ENCODE assay signal across 8 cellular contexts in genomic region chr11:96168623-96169022, GRCh38.
DNase-seq lines count a peak whose midpoint lies in the region; ATAC-seq and TF ChIP-seq lines count a peak whose summit lies in the region.

No MANE protein-coding gene starts in this region.

- intact Hi-C loops in activated CD4-positive, alpha-beta T cell treated with anti-CD3 and anti-CD28 coated beads, Interleukin-2, amount 10 ng/mL, durations not matched to agents 24 days and 14 days (cut with micrococcal nuclease) = loop anchor here (2.0 kb wide), 2 partner anchors 20 to 30 kb away; no protein-coding TSS in a partner anchor

- peak overlapping the region; percentile 81 for H3K27ac Mint-ChIP-seq in activated CD4-positive, alpha-beta T cell treated with anti-CD3 and anti-CD28 coated beads, Interleukin-2, amount 10 ng/mL, durations not matched to agents 24 days and 14 days
- no peak overlapping the region for H3K27ac Mint-ChIP-seq in activated CD4-positive, alpha-beta T cell treated with anti-CD3 and anti-CD28 coated beads, Interleukin-2, amount 10 ng/mL, durations not matched to agents 7 days and 5 days

- no peak for TF ChIP-seq CTCF in thoracic aorta (IDR thresholded peaks at IDR 0.05)

- H3K27me3 ChIP-seq in thoracic aorta (replicated peaks; ENCODE audit: insufficient read depth) = no peaks in the 10 kb centered on the region

- peaks cover 11% of the 10 kb centered on the region for H3K36me3 Mint-ChIP-seq in activated CD4-positive, alpha-beta T cell treated with anti-CD3 and anti-CD28 coated beads, Interleukin-2, amount 10 ng/mL, durations not matched to agents 24 days and 14 days (ENCODE audit: low read depth)
- peaks cover 21% of the 10 kb centered on the region for H3K36me3 Mint-ChIP-seq in activated CD4-positive, alpha-beta T cell treated with anti-CD3 and anti-CD28 coated beads, Interleukin-2, amount 10 ng/mL, durations not matched to agents 7 days and 5 days (ENCODE audit: low read depth)

- H3K4me3 ChIP-seq in thoracic aorta = peak overlapping the region; percentile 55

- no peak for DNase-seq in activated CD4-positive, alpha-beta T cell treated with anti-CD3 and anti-CD28 coated beads, Interleukin-2, amount 10 ng/mL, durations not matched to agents 24 days and 14 days
- no peak for DNase-seq in activated CD4-positive, alpha-beta T cell treated with anti-CD3 and anti-CD28 coated beads, Interleukin-2, amount 10 ng/mL, durations not matched to agents 7 days and 5 days
- DNase-seq in amniotic stem cell (lab: John Stamatoyannopoulos, UW) (peak; percentile 50), kidney glomerular epithelial cell (lab: John Stamatoyannopoulos, UW) (peak; percentile 70), thoracic aorta (ENCODE audit: low spot score) (no peak), G401 (ENCODE audit: low spot score) (no peak), SHP77 treated with DMSO at 0.1 percent for 48 hours (lab: John Stamatoyannopoulos, UW) (no peak)

- ATAC-seq in thoracic aorta (ENCODE audit: insufficient number of reproducible peaks, low FRiP score, low read depth) (peak; percentile 96), HG02885 (IDR thresholded peaks at IDR 0.05; ENCODE audit: poor library complexity, unreplicated experiment) (no peak)

- H3K9me3 Mint-ChIP-seq in activated CD4-positive, alpha-beta T cell treated with anti-CD3 and anti-CD28 coated beads, Interleukin-2, amount 10 ng/mL, durations not matched to agents 24 days and 14 days = no peaks in the 10 kb centered on the region
- H3K9me3 Mint-ChIP-seq in activated CD4-positive, alpha-beta T cell treated with anti-CD3 and anti-CD28 coated beads, Interleukin-2, amount 10 ng/mL, durations not matched to agents 7 days and 5 days = peaks cover 5% of the 10 kb centered on the region

- H3K27ac ChIP-seq in thoracic aorta = peak overlapping the region; percentile 42 to 61

- H3K27me3 Mint-ChIP-seq in activated CD4-positive, alpha-beta T cell treated with anti-CD3 and anti-CD28 coated beads, Interleukin-2, amount 10 ng/mL, durations not matched to agents 24 days and 14 days = no peaks in the 10 kb centered on the region
- no peaks in the 10 kb centered on the region for H3K27me3 Mint-ChIP-seq in activated CD4-positive, alpha-beta T cell treated with anti-CD3 and anti-CD28 coated beads, Interleukin-2, amount 10 ng/mL, durations not matched to agents 7 days and 5 days

- no peaks in the 10 kb centered on the region for H3K36me3 ChIP-seq in thoracic aorta

- CTCF ChIA-PET in activated CD4-positive, alpha-beta T cell treated with anti-CD3 and anti-CD28 coated beads, Interleukin-2, amount 10 ng/mL, durations not matched to agents 7 days and 5 days (lab: Charles Lee) = interaction anchor here (0.5 to 1.8 kb wide), 5 partner anchors 41 to 1739 kb away, joined by 3 to 4 read pairs (median 3); partner anchors contain the start of gene MAML2

- no peak overlapping the region for H3K4me3 Mint-ChIP-seq in activated CD4-positive, alpha-beta T cell treated with anti-CD3 and anti-CD28 coated beads, Interleukin-2, amount 10 ng/mL, durations not matched to agents 24 days and 14 days
- no peak overlapping the region for H3K4me3 Mint-ChIP-seq in activated CD4-positive, alpha-beta T cell treated with anti-CD3 and anti-CD28 coated beads, Interleukin-2, amount 10 ng/mL, durations not matched to agents 7 days and 5 days

- no peaks in the 10 kb centered on the region for H3K9me3 ChIP-seq in thoracic aorta

- peaks cover 50% of the 10 kb centered on the region for H3K4me1 Mint-ChIP-seq in activated CD4-positive, alpha-beta T cell treated with anti-CD3 and anti-CD28 coated beads, Interleukin-2, amount 10 ng/mL, durations not matched to agents 24 days and 14 days
- peaks cover 53% of the 10 kb centered on the region for H3K4me1 Mint-ChIP-seq in activated CD4-positive, alpha-beta T cell treated with anti-CD3 and anti-CD28 coated beads, Interleukin-2, amount 10 ng/mL, durations not matched to agents 7 days and 5 days

- in situ Hi-C loops in G401 (cut with HindIII; ENCODE audit: low sequenced_read_pairs) = no loop called here

- POLR2A ChIA-PET in activated CD4-positive, alpha-beta T cell treated with anti-CD3 and anti-CD28 coated beads, Interleukin-2, amount 10 ng/mL, durations not matched to agents 7 days and 5 days (lab: Charles Lee) = interaction anchor here (0.6 kb wide), 1 partner anchor 175 kb away, joined by 3 read pairs; no protein-coding TSS in a partner anchor

- peaks cover 22 to 71% of the 10 kb centered on the region in 2 donors for H3K4me1 ChIP-seq in thoracic aorta (ENCODE audit: control insufficient read depth in 1 of 2, low read depth in 2 of 2)

Comparison
In these comparisons a context has a peak if more than half of its experiments do, and no peak if none do; other contexts are left out.
1. DNase-seq: peak in amniotic stem cell (single experiment) and kidney glomerular epithelial cell (single experiment); none in activated CD4-positive, alpha-beta T cell treated with anti-CD3 and anti-CD28 coated beads, Interleukin-2, amount 10 ng/mL, durations not matched to agents 24 days and 14 days (single experiment), activated CD4-positive, alpha-beta T cell treated with anti-CD3 and anti-CD28 coated beads, Interleukin-2, amount 10 ng/mL, durations not matched to agents 7 days and 5 days (single experiment), thoracic aorta (single experiment), G401 (single experiment) and SHP77 treated with DMSO at 0.1 percent for 48 hours (single experiment).